Comparison of ENCODE assay signal across 17 cellular contexts in genomic region chr6:149503858-149504257, GRCh38.
"Had no signal": no experiment of that assay in that cellular context is flagged by ENCODE, and none has a peak within 500 bp of the region (broad histone marks: within the 10 kb centered on the region; RNA-seq: fewer than 3 reads in every experiment).

No MANE protein-coding gene starts in this region.

- H3K4me3 Mint-ChIP-seq: activated CD8-positive, alpha-beta memory T cell treated with anti-CD3 and anti-CD28 coated beads, Interleukin-2, amount 10 ng/mL, durations not matched to agents 7 days and 5 days; neural progenitor cell had no signal

- H3K4me3 ChIP-seq: cardiac muscle cell, colonic mucosa, gastroesophageal sphincter, neural progenitor cell, pancreas had no signal

- ATAC-seq: activated CD8-positive, alpha-beta memory T cell treated with anti-CD3 and anti-CD28 coated beads, Interleukin-2, amount 10 ng/mL, durations not matched to agents 7 days and 5 days; gastroesophageal sphincter; left lobe of liver; pancreas had no signal

- H3K9me3 ChIP-seq: colonic mucosa, gastroesophageal sphincter, pancreas had no signal

- H3K27ac Mint-ChIP-seq: activated CD8-positive, alpha-beta memory T cell treated with anti-CD3 and anti-CD28 coated beads, Interleukin-2, amount 10 ng/mL, durations not matched to agents 7 days and 5 days; neural progenitor cell had no signal

- H3K4me1 Mint-ChIP-seq: neural progenitor cell had no signal

- H3K27ac ChIP-seq: cardiac muscle cell, colonic mucosa, epithelial cell of prostate, gastroesophageal sphincter, neural progenitor cell, pancreas, VCaP had no signal

- DNase-seq: activated CD4-positive, alpha-beta T cell treated with anti-CD3 and anti-CD28 coated beads for 4 hours; activated CD8-positive, alpha-beta memory T cell treated with anti-CD3 and anti-CD28 coated beads, Interleukin-2, amount 10 ng/mL, durations not matched to agents 7 days and 5 days; colonic mucosa; effector CD8-positive, alpha-beta T cell; islet precursor cell; mesendoderm; pancreas; SHP77 treated with DMSO at 0.1 percent for 48 hours; stimulated activated CD4-positive, alpha-beta T cell treated with anti-CD3 and anti-CD28 coated beads, Interleukin-4, amount 100 ng/mL, for 1 hour; stimulated activated CD8-positive, alpha-beta memory T cell treated with anti-CD3 and anti-CD28 coated beads, Interleukin-4, amount 100 ng/mL, for 48 hours; T-helper 2 cell had no signal

- H3K27me3 Mint-ChIP-seq: activated CD8-positive, alpha-beta memory T cell treated with anti-CD3 and anti-CD28 coated beads, Interleukin-2, amount 10 ng/mL, durations not matched to agents 7 days and 5 days had no signal

- H3K36me3 ChIP-seq: colonic mucosa, neural progenitor cell, pancreas had no signal

- H3K9me3 Mint-ChIP-seq: neural progenitor cell had no signal

- H3K4me1 ChIP-seq: colonic mucosa, neural progenitor cell, pancreas had no signal

- H3K27me3 ChIP-seq: cardiac muscle cell, colonic mucosa, gastroesophageal sphincter, neural progenitor cell, pancreas had no signal
